10 cellular contexts compared by ENCODE assay signal in genomic region chr4:22514001-22514400, GRCh38. TPM values are rescaled to one million over a fixed set of nuclear protein-coding genes. Genes with fewer than 3 reads are reported as not detected.
DNase-seq lines count a peak whose midpoint lies in the region; ATAC-seq and TF ChIP-seq lines count a peak whose summit lies in the region.
"Had no signal": no experiment of that assay in that cellular context is flagged by ENCODE, and none has a peak within 500 bp of the region (broad histone marks: within the 10 kb centered on the region; RNA-seq: fewer than 3 reads in every experiment).

No MANE protein-coding gene starts in this region.

- no peaks in the 10 kb centered on the region for H3K9me3 ChIP-seq in OCI-LY7 (ENCODE audit: low read length)

- no peaks in the 10 kb centered on the region for H3K36me3 ChIP-seq in rectal smooth muscle tissue (ENCODE audit: control insufficient read depth, insufficient read depth, low read length)
- H3K36me3 ChIP-seq in OCI-LY7 (ENCODE audit: insufficient read depth, low read length) = no peaks in the 10 kb centered on the region

- POLR2A ChIA-PET in OCI-LY7 (lab: Charles Lee) = interaction anchor here (0.7 kb wide), 1 partner anchor 469 kb away, joined by 3 read pairs; no protein-coding TSS in a partner anchor

- DNase-seq in DMS 273 (lab: John Stamatoyannopoulos, UW; ENCODE audit: unreplicated experiment) (peak; percentile 9), DMS 273 treated with DMSO at 0.1 percent for 48 hours (lab: John Stamatoyannopoulos, UW) (no peak), SK-MEL-5 (ENCODE audit: low read depth, low spot score) (peak; percentile 23), fibroblast of the aortic adventitia (ENCODE audit: low read depth) (peak; percentile 52), OCI-LY7 (ENCODE audit: low spot score) (no peak), NCI-H510A (lab: John Stamatoyannopoulos, UW) (no peak)
- DNase-seq: activated gamma-delta T cell treated with Interleukin-2 at 50 U/mL for 16 hours, NCI-H510A treated with DMSO at 0.1 percent for 48 hours had no signal

- peak overlapping the region; percentile 72 for H3K27ac ChIP-seq in rectal smooth muscle tissue (ENCODE audit: low read depth, low read length)
- no peak overlapping the region for H3K27ac ChIP-seq in OCI-LY7 (ENCODE audit: low read depth, low read length, poor library complexity, severe bottlenecking)

- no peaks in the 10 kb centered on the region for H4K20me1 ChIP-seq in OCI-LY7 (ENCODE audit: insufficient read depth, low read length)

- intact Hi-C loops in OCI-LY7 (cut with micrococcal nuclease; ENCODE audit: unreplicated experiment) = no loop called here

- no peak for ATAC-seq in GM21576 (IDR thresholded peaks at IDR 0.05; ENCODE audit: unreplicated experiment)

- CTCF ChIA-PET in OCI-LY7 (lab: Charles Lee; ENCODE audit: unreplicated experiment) = no interaction called here

- H3K4me1 ChIP-seq in rectal smooth muscle tissue (ENCODE audit: control insufficient read depth, insufficient read depth, low read length) = peaks cover 5% of the 10 kb centered on the region
- no peaks in the 10 kb centered on the region for H3K4me1 ChIP-seq in OCI-LY7 (ENCODE audit: insufficient read depth, low read length, poor library complexity, severe bottlenecking)

- H3K27me3 ChIP-seq in rectal smooth muscle tissue (ENCODE audit: control insufficient read depth, insufficient read depth, low read length) = no peaks in the 10 kb centered on the region

- no peak overlapping the region for H3K9ac ChIP-seq in rectal smooth muscle tissue (ENCODE audit: low read length)

- H3K4me3 ChIP-seq in fibroblast of the aortic adventitia (ENCODE audit: low read depth, low read length) (peak overlapping the region; percentile 78), rectal smooth muscle tissue (ENCODE audit: low read length) (peak overlapping the region; percentile 86), OCI-LY7 (ENCODE audit: low read depth, low read length, poor library complexity, severe bottlenecking) (no peak overlapping the region)

- in situ Hi-C loops in SK-MEL-5 (cut with HindIII; ENCODE audit: low pct_unique_long_range_greater_than_20kb, low sequenced_read_pairs) = no loop called here

- no peaks in the 10 kb centered on the region for H3K79me2 ChIP-seq in OCI-LY7 (ENCODE audit: insufficient read depth, low read depth, low read length)

- no peak overlapping the region for H2AFZ ChIP-seq in OCI-LY7 (ENCODE audit: low read length)

- no peak overlapping the region for H3K4me2 ChIP-seq in OCI-LY7 (ENCODE audit: low read length)

- no peaks in the 10 kb centered on the region for H3K9me2 ChIP-seq in OCI-LY7 (ENCODE audit: insufficient read depth, low read length)

- no peak for TF ChIP-seq CTCF in fibroblast of the aortic adventitia (IDR thresholded peaks at IDR 0.05; ENCODE audit: insufficient read depth, low read length)
- TF ChIP-seq CTCF in OCI-LY7 (conservative IDR thresholded peaks at IDR 0.05; ENCODE audit: low read length) = no peak

- BruUV-seq in OCI-LY7 (replicated peaks; lab: Mats Ljungman, UMichigan) = no TSS peak

RNA-seq across cellular contexts. Expression of gene ADGRA3, which starts 1.9 kb away (rescaled TPM):
- 50.8 and 52.5 TPM in 2 replicates for total RNA-seq in SK-MEL-5 (2014; rRNA removed; shearing (Covaris generic))
- polyA plus RNA-seq in SK-MEL-5 (2015; cell fraction: cytosol; rRNA removed) = 48.6 and 58.0 TPM in 2 replicates
- 76.2 and 88.3 TPM in 2 replicates for polyA plus RNA-seq in SK-MEL-5 (2015; cell fraction: nucleus; rRNA removed)
- total RNA-seq in fibroblast of the aortic adventitia (ENCODE audit: low replicate concordance) (22.8 and 31.9 TPM in 2 replicates), OCI-LY7 (2022) (not detected in 2 replicates)
- not detected in 2 replicates for total RNA-seq in OCI-LY7 (2014; rRNA removed; shearing (Covaris generic))

Comparison
In these comparisons a context has a peak if more than half of its experiments do, and no peak if none do; other contexts are left out.
1. DNase-seq: peak in DMS 273 (single experiment), SK-MEL-5 (single experiment) and fibroblast of the aortic adventitia (single experiment); none in DMS 273 treated with DMSO at 0.1 percent for 48 hours (single experiment), OCI-LY7 (single experiment) and NCI-H510A (single experiment).
2. RNA of gene ADGRA3, which starts 1.9 kb away (total RNA-seq): 50.8 to 52.5 TPM in SK-MEL-5 and 22.8 to 31.9 TPM in fibroblast of the aortic adventitia; not detected in OCI-LY7; every median in the first group is over 10 times any median in the second.